ENCODE assay signal across 8 cellular contexts in genomic region chr18:36066731-36067117, GRCh38. TPM values are rescaled to one million over a fixed set of nuclear protein-coding genes. Genes with fewer than 3 reads are reported as not detected.
DNase-seq lines count a peak whose midpoint lies in the region; ATAC-seq and TF ChIP-seq lines count a peak whose summit lies in the region.

No MANE protein-coding gene starts in this region.

- peaks cover 3% of the 10 kb centered on the region for H3K36me3 Mint-ChIP-seq in chondrocyte (ENCODE audit: low read depth)

- H3K4me3 ChIP-seq in NB4 (ENCODE audit: low read depth, low read length): peak overlapping the region; percentile 87
- H3K4me3 ChIP-seq in mucosa of descending colon: peak overlapping the region; percentile 75

- ATAC-seq in GM21515 (IDR thresholded peaks at IDR 0.05; ENCODE audit: unreplicated experiment): peak; percentile 14
- ATAC-seq in mucosa of descending colon: no peak

- no peaks in the 10 kb centered on the region for H3K9me3 ChIP-seq in mucosa of descending colon

- intact Hi-C loops in mucosa of descending colon (cut with DNase I, micrococcal nuclease): no loop called here

- no peak for TF ChIP-seq CTCF in NB4 (IDR thresholded peaks at IDR 0.05; ENCODE audit: low read depth, low read length)
- no peak for TF ChIP-seq CTCF in chondrocyte (IDR thresholded peaks at IDR 0.05)
- no peak for TF ChIP-seq CTCF in mucosa of descending colon (IDR thresholded peaks at IDR 0.05)

- H3K27ac Mint-ChIP-seq in chondrocyte (ENCODE audit: unreplicated experiment): peak overlapping the region; percentile 96

- H3K4me1 Mint-ChIP-seq in chondrocyte (ENCODE audit: low read depth): peaks cover 27% of the 10 kb centered on the region

- peaks cover 9% of the 10 kb centered on the region for H3K4me1 ChIP-seq in mucosa of descending colon (ENCODE audit: low read depth)

- H3K27me3 Mint-ChIP-seq in chondrocyte (ENCODE audit: low read depth): peaks cover 3% of the 10 kb centered on the region

- H3K36me3 ChIP-seq in mucosa of descending colon (ENCODE audit: low read depth): no peaks in the 10 kb centered on the region

- DNase-seq in CD1c-positive myeloid dendritic cell (ENCODE audit: extremely low spot score) (peak; percentile 50), NB4 (ENCODE audit: low read depth) (peak; percentile 43), chondrocyte (ENCODE audit: low spot score) (no peak), mucosa of descending colon (no peak), NCI-H2107 (lab: John Stamatoyannopoulos, UW) (no peak), NCI-H345 treated with DMSO at 0.1 percent for 48 hours (lab: John Stamatoyannopoulos, UW; ENCODE audit: unreplicated experiment) (no peak)
- no peak for DNase-seq in activated CD8-positive, alpha-beta memory T cell treated with anti-CD3 and anti-CD28 coated beads, Interleukin-2, amount 50 U/mL, for 48 hours

- H3K4me3 Mint-ChIP-seq in chondrocyte (ENCODE audit: unreplicated experiment): peak overlapping the region; percentile 88

- no peaks in the 10 kb centered on the region for H3K9me3 Mint-ChIP-seq in chondrocyte (ENCODE audit: low read depth)

- TF ChIP-seq POLR2A in NB4 (IDR thresholded peaks at IDR 0.05; ENCODE audit: extremely low read depth, insufficient read length): no peak

RNA-seq across cellular contexts. Expression of gene RPRD1A, which starts 0.6 kb away (rescaled TPM):
- total RNA-seq in chondrocyte: 35.5 to 45.2 TPM (median 39.8 TPM) in 3 replicates
- 10 to 100 TPM; 31.7 to 64.5 (median 38.7) TPM for total RNA-seq in mucosa of descending colon

Comparison
In these comparisons a context has a peak if more than half of its experiments do, and no peak if none do; other contexts are left out.
1. DNase-seq: peak in CD1c-positive myeloid dendritic cell (single experiment) and NB4 (single experiment); none in chondrocyte (single experiment), mucosa of descending colon (0 of 3), NCI-H2107 (single experiment), NCI-H345 treated with DMSO at 0.1 percent for 48 hours (single experiment) and activated CD8-positive, alpha-beta memory T cell treated with anti-CD3 and anti-CD28 coated beads, Interleukin-2, amount 50 U/mL, for 48 hours (single experiment).